In the genomic region with DNA sequence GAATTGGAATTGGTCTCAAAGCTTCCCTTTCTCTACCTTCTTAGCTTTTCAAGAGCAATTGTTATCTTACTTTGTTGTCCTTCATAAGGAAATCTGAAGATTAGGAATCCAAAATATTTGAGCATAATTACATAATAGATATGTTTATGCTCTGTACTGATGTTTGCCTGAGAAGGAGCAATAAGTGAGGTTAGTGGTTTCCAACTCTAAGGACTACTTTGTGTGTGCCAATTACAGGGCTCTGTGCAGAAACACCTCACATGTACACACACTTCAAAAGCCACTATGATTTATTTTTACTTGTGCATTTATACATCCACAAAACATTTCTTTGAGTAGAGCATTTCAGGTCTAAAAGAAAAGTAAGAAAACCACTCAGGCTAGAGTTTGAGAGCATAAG, we compare ENCODE assay signal across 15 cellular contexts. TPM values are rescaled to one million over a fixed set of nuclear protein-coding genes. Genes with fewer than 3 reads are reported as not detected.
"Had no signal": no experiment of that assay in that cellular context is flagged by ENCODE, and none has a peak within 500 bp of the region (broad histone marks: within the 10 kb centered on the region; RNA-seq: fewer than 3 reads in every experiment).

No MANE protein-coding gene starts in this region.

- H3K4me1 ChIP-seq: body of pancreas, testis had no signal

- H3K27me3 ChIP-seq: body of pancreas, testis had no signal

- DNase-seq: activated CD4-positive, alpha-beta T cell treated with anti-CD3 and anti-CD28 coated beads for 4 hours; activated CD8-positive, alpha-beta T cell treated with anti-CD3 and anti-CD28 coated beads for 36 hours; activated naive CD4-positive, alpha-beta T cell treated with Interleukin-2 at 50 U/mL for 16 hours; body of pancreas; effector memory CD8-positive, alpha-beta T cell; mucosa of descending colon; stimulated activated CD4-positive, alpha-beta T cell treated with anti-CD3 and anti-CD28 coated beads, Interleukin-12 subunit alpha, Interleukin-12 subunit beta, amount 100 ng/mL, for 4 hours; testis had no signal

- H3K36me3 Mint-ChIP-seq: natural killer cell treated with Interleukin-12 subunit alpha and Interleukin-12 subunit beta and Interleukin-15 and Interleukin-18, amount 100 ng/mL, for 72 hours had no signal

- H3K27me3 Mint-ChIP-seq: activated CD8-positive, alpha-beta T cell treated with anti-CD3 and anti-CD28 coated beads for 36 hours; central memory CD8-positive, alpha-beta T cell; effector memory CD8-positive, alpha-beta T cell; natural killer cell treated with Interleukin-12 subunit alpha and Interleukin-12 subunit beta and Interleukin-15 and Interleukin-18, amount 100 ng/mL, for 72 hours; stimulated activated naive CD8-positive, alpha-beta T cell treated with anti-CD3 and anti-CD28 coated beads, Interleukin-15, Interleukin-2, amounts not matched to agents 100 ng/mL and 50 ng/mL, for 24 hours had no signal

- H3K9me3 Mint-ChIP-seq: activated CD8-positive, alpha-beta T cell treated with anti-CD3 and anti-CD28 coated beads for 36 hours had no signal

- H3K9me3 ChIP-seq: body of pancreas, mucosa of descending colon, testis had no signal

- H3K4me3 ChIP-seq: body of pancreas, lung, mucosa of descending colon, testis had no signal

- H3K27ac ChIP-seq: body of pancreas, testis had no signal

- H3K4me1 Mint-ChIP-seq: central memory CD8-positive, alpha-beta T cell had no signal

- ATAC-seq: activated CD8-positive, alpha-beta T cell treated with anti-CD3 and anti-CD28 coated beads for 36 hours; body of pancreas; effector memory CD8-positive, alpha-beta T cell; mucosa of descending colon; natural killer cell treated with Interleukin-12 subunit alpha and Interleukin-12 subunit beta and Interleukin-15 and Interleukin-18, amount 100 ng/mL, for 72 hours; sciatic nerve had no signal

- H3K27ac Mint-ChIP-seq: activated CD8-positive, alpha-beta T cell treated with anti-CD3 and anti-CD28 coated beads for 36 hours; activated T-helper 1 cell treated with anti-CD3 and anti-CD28 coated beads, Interleukin-12 subunit alpha, Interleukin-12 subunit beta, Interleukin-2, Interleukin-4 antibody, amounts not matched to agents 30 ng/mL and 10 ng/mL and 1 ng/mL, durations not matched to agents 14 hours and 24 hours and 36 hours; effector memory CD8-positive, alpha-beta T cell; natural killer cell treated with Interleukin-12 subunit alpha and Interleukin-12 subunit beta and Interleukin-15 and Interleukin-18, amount 100 ng/mL, for 72 hours; stimulated activated naive CD8-positive, alpha-beta T cell treated with anti-CD3 and anti-CD28 coated beads, Interleukin-15, Interleukin-2, amounts not matched to agents 100 ng/mL and 50 ng/mL, for 24 hours had no signal

- H3K4me3 Mint-ChIP-seq: activated CD8-positive, alpha-beta T cell treated with anti-CD3 and anti-CD28 coated beads for 36 hours; activated T-helper 1 cell treated with anti-CD3 and anti-CD28 coated beads, Interleukin-12 subunit alpha, Interleukin-12 subunit beta, Interleukin-2, Interleukin-4 antibody, amounts not matched to agents 30 ng/mL and 10 ng/mL and 1 ng/mL, durations not matched to agents 14 hours and 24 hours and 36 hours; central memory CD8-positive, alpha-beta T cell; effector memory CD8-positive, alpha-beta T cell; natural killer cell treated with Interleukin-12 subunit alpha and Interleukin-12 subunit beta and Interleukin-15 and Interleukin-18, amount 100 ng/mL, for 72 hours; stimulated activated naive CD8-positive, alpha-beta T cell treated with anti-CD3 and anti-CD28 coated beads, Interleukin-15, Interleukin-2, amounts not matched to agents 100 ng/mL and 50 ng/mL, for 24 hours had no signal

RNA-seq across cellular contexts. Expression of gene MME, which starts 49.9 kb away (rescaled TPM):
- total RNA-seq: activated CD8-positive, alpha-beta T cell treated with anti-CD3 and anti-CD28 coated beads for 36 hours; activated T-helper 1 cell treated with anti-CD3 and anti-CD28 coated beads, Interleukin-12 subunit alpha, Interleukin-12 subunit beta, Interleukin-2, Interleukin-4 antibody, amounts not matched to agents 30 ng/mL and 10 ng/mL and 1 ng/mL, durations not matched to agents 14 hours and 24 hours and 36 hours; natural killer cell treated with Interleukin-12 subunit alpha and Interleukin-12 subunit beta and Interleukin-15 and Interleukin-18, amount 100 ng/mL, for 72 hours; T-helper 1 cell treated with Interleukin-12 subunit alpha and Interleukin-12 subunit beta and Interleukin-4 antibody, amounts not matched to agents 30 ng/mL and 1 ng/mL, for 36 hours had no signal
